Comparison of ENCODE assay signal across 1 cellular context in genomic region chr10:91412688-91413087, GRCh38.
TF ChIP-seq lines count a peak whose summit lies in the region.

No MANE protein-coding gene starts in this region.

TF ChIP-seq in HEK293, 187 proteins besides CTCF, POLR2A, EP300 and RAD21 (continued from another document):
- TF ChIP-seq, protein P1, sequence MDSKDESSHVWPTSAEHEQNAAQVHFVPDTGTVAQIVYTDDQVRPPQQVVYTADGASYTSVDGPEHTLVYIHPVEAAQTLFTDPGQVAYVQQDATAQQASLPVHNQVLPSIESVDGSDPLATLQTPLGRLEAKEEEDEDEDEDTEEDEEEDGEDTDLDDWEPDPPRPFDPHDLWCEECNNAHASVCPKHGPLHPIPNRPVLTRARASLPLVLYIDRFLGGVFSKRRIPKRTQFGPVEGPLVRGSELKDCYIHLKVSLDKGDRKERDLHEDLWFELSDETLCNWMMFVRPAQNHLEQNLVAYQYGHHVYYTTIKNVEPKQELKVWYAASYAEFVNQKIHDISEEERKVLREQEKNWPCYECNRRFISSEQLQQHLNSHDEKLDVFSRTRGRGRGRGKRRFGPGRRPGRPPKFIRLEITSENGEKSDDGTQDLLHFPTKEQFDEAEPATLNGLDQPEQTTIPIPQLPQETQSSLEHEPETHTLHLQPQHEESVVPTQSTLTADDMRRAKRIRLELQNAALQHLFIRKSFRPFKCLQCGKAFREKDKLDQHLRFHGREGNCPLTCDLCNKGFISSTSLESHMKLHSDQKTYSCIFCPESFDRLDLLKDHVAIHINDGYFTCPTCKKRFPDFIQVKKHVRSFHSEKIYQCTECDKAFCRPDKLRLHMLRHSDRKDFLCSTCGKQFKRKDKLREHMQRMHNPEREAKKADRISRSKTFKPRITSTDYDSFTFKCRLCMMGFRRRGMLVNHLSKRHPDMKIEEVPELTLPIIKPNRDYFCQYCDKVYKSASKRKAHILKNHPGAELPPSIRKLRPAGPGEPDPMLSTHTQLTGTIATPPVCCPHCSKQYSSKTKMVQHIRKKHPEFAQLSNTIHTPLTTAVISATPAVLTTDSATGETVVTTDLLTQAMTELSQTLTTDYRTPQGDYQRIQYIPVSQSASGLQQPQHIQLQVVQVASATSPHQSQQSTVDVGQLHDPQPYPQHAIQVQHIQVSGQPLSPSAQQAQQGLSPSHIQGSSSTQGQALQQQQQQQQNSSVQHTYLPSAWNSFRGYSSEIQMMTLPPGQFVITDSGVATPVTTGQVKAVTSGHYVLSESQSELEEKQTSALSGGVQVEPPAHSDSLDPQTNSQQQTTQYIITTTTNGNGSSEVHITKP (tag by site-specific recombination; IDR thresholded peaks at IDR 0.05) = peak; percentile 82
- TF ChIP-seq ZNF416 (tag by site-specific recombination; IDR thresholded peaks at IDR 0.05) = no peak
- no peak for TF ChIP-seq ZNF558 (tag by site-specific recombination; IDR thresholded peaks at IDR 0.05)
TF ChIP-seq in HEK293: peak in this region for 3.
